Comparison of ENCODE assay signal across 1 cellular context in genomic region chr19:54189668-54190502, GRCh38.
TF ChIP-seq lines count a peak whose summit lies in the region.

No MANE protein-coding gene starts in this region.

TF ChIP-seq in K562, 482 proteins besides CTCF, POLR2A, EP300 and RAD21 (continued from another document and continues in another):
- TF ChIP-seq UBTF (IDR thresholded peaks at IDR 0.05; ENCODE audit: borderline replicate concordance in 1 of 2, low read depth in 2 of 2, low read length in 2 of 2): no peak
- TF ChIP-seq PHF20 (IDR thresholded peaks at IDR 0.05; ENCODE audit: partially characterized antibody): no peak
- peak; percentile 42; the same call in 1 of the 2 replicates for TF ChIP-seq JUND (IDR thresholded peaks at IDR 0.05; ENCODE audit: borderline replicate concordance, low read depth, low read length)
- no peak; the same call in 2 of the 3 replicates for TF ChIP-seq JUND (tag; IDR thresholded peaks at IDR 0.05; ENCODE audit: borderline replicate concordance, low read depth, low read length)
- TF ChIP-seq HNRNPLL (IDR thresholded peaks at IDR 0.05; ENCODE audit: low read depth, low read length, poor library complexity, severe bottlenecking): peak; percentile 83
- TF ChIP-seq NR2C1 (IDR thresholded peaks at IDR 0.05): no peak
- no peak for TF ChIP-seq NR2C1 (tag; IDR thresholded peaks at IDR 0.05)
- TF ChIP-seq PKNOX1 (IDR thresholded peaks at IDR 0.05): peak; percentile 87
- TF ChIP-seq ZBTB2 (IDR thresholded peaks at IDR 0.05): peak; percentile 70; the same call in 1 of the 2 replicates
- 0 out of 2 replicates have a peak, but pooled peaks have one; percentile 1 for TF ChIP-seq ELF1 (tag; IDR thresholded peaks at IDR 0.05)
- no peak for TF ChIP-seq ASH1L (IDR thresholded peaks at IDR 0.05; ENCODE audit: borderline replicate concordance, low read depth, partially characterized antibody)
- TF ChIP-seq SFPQ (IDR thresholded peaks at IDR 0.05; ENCODE audit: low read depth, low read length): no peak
- TF ChIP-seq OTX1 (CRISPR knock-in tag; IDR thresholded peaks at IDR 0.05): no peak
- no peak for TF ChIP-seq THAP7 (CRISPR knock-in tag; IDR thresholded peaks at IDR 0.05)
- TF ChIP-seq GABPB1 (CRISPR knock-in tag; IDR thresholded peaks at IDR 0.05): peak; percentile 68
- TF ChIP-seq DEAF1 (CRISPR knock-in tag; IDR thresholded peaks at IDR 0.05): peak; percentile 98
- no peak for TF ChIP-seq RREB1 (CRISPR knock-in tag; IDR thresholded peaks at IDR 0.05)
- no peak for TF ChIP-seq SRSF9 (IDR thresholded peaks at IDR 0.05; ENCODE audit: borderline replicate concordance, low read depth, low read length)
- TF ChIP-seq HNRNPL (IDR thresholded peaks at IDR 0.05; ENCODE audit: low read depth, low read length): no peak
- no peak for TF ChIP-seq ZNF41 (CRISPR knock-in tag; conservative IDR thresholded peaks at IDR 0.05)
- no peak for TF ChIP-seq ZNF766 (CRISPR knock-in tag; conservative IDR thresholded peaks at IDR 0.05)
- peak; percentile 39; the same call in 1 of the 2 replicates for TF ChIP-seq POLR2AphosphoS5 (IDR thresholded peaks at IDR 0.05; ENCODE audit: control insufficient read depth, insufficient read depth, low read depth, low read length)
- TF ChIP-seq TOE1 (IDR thresholded peaks at IDR 0.05; ENCODE audit: borderline replicate concordance): peak; percentile 80; the same call in 1 of the 2 replicates
- 0 out of 2 replicates have a peak, but pooled peaks have one; percentile 21 for TF ChIP-seq TOE1 (CRISPR knock-in tag; IDR thresholded peaks at IDR 0.05; ENCODE audit: borderline replicate concordance, low read depth)
- TF ChIP-seq ZNF174 (CRISPR knock-in tag; IDR thresholded peaks at IDR 0.05): no peak
- TF ChIP-seq TAF15 (IDR thresholded peaks at IDR 0.05; ENCODE audit: low read depth, low read length): no peak
- TF ChIP-seq PREB (CRISPR knock-in tag; IDR thresholded peaks at IDR 0.05): no peak
- no peak for TF ChIP-seq ELK1 (CRISPR knock-in tag; IDR thresholded peaks at IDR 0.05)
- TF ChIP-seq PCBP2 (IDR thresholded peaks at IDR 0.05; ENCODE audit: low read depth, low read length, poor library complexity, severe bottlenecking): no peak
- TF ChIP-seq ZNF589 (CRISPR knock-in tag; IDR thresholded peaks at IDR 0.05; ENCODE audit: low read depth): no peak
- TF ChIP-seq ZNF212 (CRISPR knock-in tag; IDR thresholded peaks at IDR 0.05): no peak
- TF ChIP-seq SMARCC2 (IDR thresholded peaks at IDR 0.05; ENCODE audit: low read depth): no peak
- no peak for TF ChIP-seq ZZZ3 (IDR thresholded peaks at IDR 0.05)
- TF ChIP-seq RBBP5 (IDR thresholded peaks at IDR 0.05; ENCODE audit: borderline replicate concordance, insufficient read depth, low read length, poor library complexity, severe bottlenecking): no peak
- TF ChIP-seq ELK3 (CRISPR knock-in tag; IDR thresholded peaks at IDR 0.05): no peak
- TF ChIP-seq ZNF316 (IDR thresholded peaks at IDR 0.05): peak; percentile 49; the same call in 1 of the 2 replicates
- no peak for TF ChIP-seq CGGBP1 (CRISPR knock-in tag; IDR thresholded peaks at IDR 0.05)
- no peak for TF ChIP-seq ZNF780A (CRISPR knock-in tag; IDR thresholded peaks at IDR 0.05)
- TF ChIP-seq IRF2 (CRISPR knock-in tag; IDR thresholded peaks at IDR 0.05): no peak
- no peak for TF ChIP-seq PTBP1 (IDR thresholded peaks at IDR 0.05; ENCODE audit: low read depth, low read length)
- TF ChIP-seq NEUROD1 (IDR thresholded peaks at IDR 0.05; ENCODE audit: borderline replicate concordance, low read depth, low read length, partially characterized antibody): peak; percentile 32
- TF ChIP-seq SREBF1 (IDR thresholded peaks at IDR 0.05; ENCODE audit: borderline replicate concordance, low read depth, low read length): 0 out of 2 replicates have a peak, but pooled peaks have one; percentile 58
